Comparison of ENCODE assay signal across 1 cellular context in genomic region chr20:63568170-63568981, GRCh38.
TF ChIP-seq lines count a peak whose summit lies in the region.

No MANE protein-coding gene starts in this region.

TF ChIP-seq in H1, 55 proteins besides CTCF, POLR2A, EP300 and RAD21:
- no peak for TF ChIP-seq ZNF274 (IDR thresholded peaks at IDR 0.05; ENCODE audit: borderline replicate concordance, extremely low read depth, low read length)
- TF ChIP-seq HDAC6 (IDR thresholded peaks at IDR 0.05; ENCODE audit: low read depth, low read length): no peak
- no peak for TF ChIP-seq ATF3 (IDR thresholded peaks at IDR 0.05; ENCODE audit: insufficient read depth, low read depth, low read length)
- no peak for TF ChIP-seq E2F6 (IDR thresholded peaks at IDR 0.05)
- no peak for TF ChIP-seq EGR1 (IDR thresholded peaks at IDR 0.05; ENCODE audit: borderline replicate concordance, low read depth, low read length)
- no peak for TF ChIP-seq TBP (IDR thresholded peaks at IDR 0.05; ENCODE audit: low read depth, low read length)
- TF ChIP-seq TAF1 (IDR thresholded peaks at IDR 0.05; ENCODE audit: low read depth, low read length): no peak
- no peak for TF ChIP-seq BACH1 (IDR thresholded peaks at IDR 0.05; ENCODE audit: low read length)
- no peak for TF ChIP-seq HDAC2 (IDR thresholded peaks at IDR 0.05; ENCODE audit: borderline replicate concordance in 1 of 2, low read depth in 2 of 2, low read length in 2 of 2)
- no peak for TF ChIP-seq EZH2 (IDR thresholded peaks at IDR 0.05; ENCODE audit: low read depth, low read length, severe bottlenecking)
- no peak for TF ChIP-seq TEAD4 (IDR thresholded peaks at IDR 0.05; ENCODE audit: low read depth, low read length)
